In genomic region chrX:35665311-35665710, GRCh38 we compare ENCODE assay signal across 17 cellular contexts.
DNase-seq lines count a peak whose midpoint lies in the region; ATAC-seq and TF ChIP-seq lines count a peak whose summit lies in the region.
"Had no signal": no experiment of that assay in that cellular context is flagged by ENCODE, and none has a peak within 500 bp of the region (broad histone marks: within the 10 kb centered on the region; RNA-seq: fewer than 3 reads in every experiment).

No MANE protein-coding gene starts in this region.

- no peaks in the 10 kb centered on the region for H3F3A ChIP-seq in GM23338 (replicated peaks; ENCODE audit: low read depth)

- H3K4me3 Mint-ChIP-seq in GM23338 (no peak overlapping the region), mesothelial cell of epicardium (no peak overlapping the region), natural killer cell (no peak overlapping the region)

- H3K4me1 ChIP-seq in GM23338 (ENCODE audit: insufficient read depth) (peaks cover 8% of the 10 kb centered on the region; the same call in 1 of the 2 replicates), HUES6 (ENCODE audit: control insufficient read depth, insufficient read depth, low read length) (peaks cover 22% of the 10 kb centered on the region)
- H3K4me1 ChIP-seq: Peyer's patch had no signal

- H3K4me1 Mint-ChIP-seq in GM23338: peaks cover 15% of the 10 kb centered on the region
- peaks cover 3% of the 10 kb centered on the region for H3K4me1 Mint-ChIP-seq in mesothelial cell of epicardium
- H3K4me1 Mint-ChIP-seq in natural killer cell: no peaks in the 10 kb centered on the region

- H3K9me3 Mint-ChIP-seq in GM23338 (peaks cover 12% of the 10 kb centered on the region), mesothelial cell of epicardium (peaks cover 19% of the 10 kb centered on the region), natural killer cell (peaks cover 2 to 3% of the 10 kb centered on the region in 2 donors)

- H3K36me3 ChIP-seq in GM23338 (ENCODE audit: insufficient read depth): no peaks in the 10 kb centered on the region
- no peaks in the 10 kb centered on the region for H3K36me3 ChIP-seq in HUES6 (ENCODE audit: control insufficient read depth, insufficient read depth, low read length)
- H3K36me3 ChIP-seq: Peyer's patch had no signal

- H3K27ac ChIP-seq in GM23338 (ENCODE audit: low read depth): peak overlapping the region; percentile 59; the same call in 1 of the 2 replicates
- peak overlapping the region; percentile 44; the same call in 1 of the 2 replicates for H3K27ac ChIP-seq in HUES6 (ENCODE audit: low read depth, low read length)
- H3K27ac ChIP-seq in RWPE1: no peak overlapping the region
- H3K27ac ChIP-seq: Peyer's patch had no signal

- H3K9me3 ChIP-seq in HUES6 (ENCODE audit: control insufficient read depth, insufficient read depth, low read depth, low read length): peaks cover 6% of the 10 kb centered on the region; the same call in 1 of the 2 replicates
- H3K9me3 ChIP-seq: Peyer's patch, SK-N-SH had no signal

- peak overlapping the region; percentile 67 for H3K4me2 ChIP-seq in GM23338
- H3K4me2 ChIP-seq: SK-N-SH had no signal

- TF ChIP-seq CTCF in GM23338 (conservative IDR thresholded peaks at IDR 0.05; ENCODE audit: low read depth in 2 of 2) (no peak), epithelial cell of esophagus (IDR thresholded peaks at IDR 0.05; ENCODE audit: insufficient read depth, low read depth, low read length, missing control alignments) (no peak), mesothelial cell of epicardium (IDR thresholded peaks at IDR 0.05; ENCODE audit: unreplicated experiment) (no peak), natural killer cell (IDR thresholded peaks at IDR 0.05) (no peak), RWPE1 (conservative IDR thresholded peaks at IDR 0.05; ENCODE audit: low read depth) (no peak)

- H3K27ac Mint-ChIP-seq in GM23338: peak overlapping the region; percentile 71
- H3K27ac Mint-ChIP-seq in mesothelial cell of epicardium: peak overlapping the region; percentile 40
- no peak overlapping the region for H3K27ac Mint-ChIP-seq in natural killer cell

- H3K9ac ChIP-seq in HUES6 (ENCODE audit: low read length): peak overlapping the region; percentile 21
- H3K9ac ChIP-seq: SK-N-SH had no signal

- H4K20me1 ChIP-seq in GM23338 (replicated peaks; ENCODE audit: insufficient read depth): no peaks in the 10 kb centered on the region

- DNase-seq in GM23338 (ENCODE audit: low spot score) (no peak), epithelial cell of esophagus (ENCODE audit: low read depth) (peak; percentile 64), mesothelial cell of epicardium (ENCODE audit: low spot score in 2 of 2, unreplicated experiment in 2 of 2) (no peak), natural killer cell (no peak), RWPE1 (ENCODE audit: low spot score) (no peak)
- DNase-seq: COR-L47, DMS153, IMR-90, Karpas-422, MM.1S, NCI-H1694, NCI-H510A treated with DMSO at 0.1 percent for 48 hours, Peyer's patch, SK-N-SH had no signal

- H3K9me2 ChIP-seq in GM23338 (ENCODE audit: insufficient read depth): no peaks in the 10 kb centered on the region
- H3K9me2 ChIP-seq: SK-N-SH had no signal

- no peaks in the 10 kb centered on the region for H3K27me3 ChIP-seq in GM23338 (ENCODE audit: insufficient read depth)
- no peaks in the 10 kb centered on the region for H3K27me3 ChIP-seq in HUES6 (ENCODE audit: control insufficient read depth, insufficient read depth, low read length)
- H3K27me3 ChIP-seq: Peyer's patch had no signal

- H3K4me3 ChIP-seq in GM23338 (no peak overlapping the region), HUES6 (ENCODE audit: low read depth, low read length) (no peak overlapping the region), epithelial cell of esophagus (ENCODE audit: low read length) (no peak overlapping the region)
- H3K4me3 ChIP-seq: Peyer's patch had no signal

- H2AFZ ChIP-seq in GM23338: 0 out of 2 replicates have a peak overlapping the region, but pooled peaks have one; percentile 86

- CTCF ChIA-PET in RWPE1 (lab: Yijun Ruan, JAX): no interaction called here

- no peaks in the 10 kb centered on the region for H3K79me2 ChIP-seq in GM23338 (replicated peaks; ENCODE audit: insufficient read depth)

- POLR2A ChIA-PET in RWPE1 (lab: Yijun Ruan, JAX; ENCODE audit: low non-redundant PET): no interaction called here

- peaks cover 8% of the 10 kb centered on the region; the same call in 2 of the 3 replicates for H3K36me3 Mint-ChIP-seq in GM23338 (ENCODE audit: low read depth)
- H3K36me3 Mint-ChIP-seq in mesothelial cell of epicardium: no peaks in the 10 kb centered on the region
- no peaks in the 10 kb centered on the region for H3K36me3 Mint-ChIP-seq in natural killer cell

- H3K27me3 Mint-ChIP-seq in GM23338 (ENCODE audit: insufficient read depth, low read depth, poor library complexity) (no peaks in the 10 kb centered on the region), mesothelial cell of epicardium (ENCODE audit: low read depth) (no peaks in the 10 kb centered on the region), natural killer cell (ENCODE audit: low read depth in 2 of 2) (no peaks in the 10 kb centered on the region)

- ATAC-seq in GM23338: no peak
- ATAC-seq in natural killer cell: no peak
- ATAC-seq in GM21423 (IDR thresholded peaks at IDR 0.05; ENCODE audit: unreplicated experiment): no peak
- ATAC-seq: HCT116 had no signal

- intact Hi-C loops in natural killer cell (cut with micrococcal nuclease): no loop called here

TF ChIP-seq in GM23338, 12 proteins besides CTCF, POLR2A, EP300 and RAD21 (continues in another document):
- TF ChIP-seq ZNF331 (CRISPR knock-in tag; IDR thresholded peaks at IDR 0.05; ENCODE audit: low read depth) (no peak), POLR2AphosphoS5 (IDR thresholded peaks at IDR 0.05; ENCODE audit: low read depth) (no peak), ZNF462 (CRISPR knock-in tag; IDR thresholded peaks at IDR 0.05) (no peak), STAT1 (IDR thresholded peaks at IDR 0.05; ENCODE audit: unreplicated experiment) (no peak), EZH2 (IDR thresholded peaks at IDR 0.05; ENCODE audit: low read depth, unreplicated experiment) (no peak)

Comparison
In these comparisons a context has a peak if more than half of its experiments do, and no peak if none do; other contexts are left out.
1. H3K27ac Mint-ChIP-seq: peak in GM23338 (single experiment) and mesothelial cell of epicardium (single experiment); none in natural killer cell (0 of 2).